Comparison of ENCODE assay signal across 18 cellular contexts in the genomic region with DNA sequence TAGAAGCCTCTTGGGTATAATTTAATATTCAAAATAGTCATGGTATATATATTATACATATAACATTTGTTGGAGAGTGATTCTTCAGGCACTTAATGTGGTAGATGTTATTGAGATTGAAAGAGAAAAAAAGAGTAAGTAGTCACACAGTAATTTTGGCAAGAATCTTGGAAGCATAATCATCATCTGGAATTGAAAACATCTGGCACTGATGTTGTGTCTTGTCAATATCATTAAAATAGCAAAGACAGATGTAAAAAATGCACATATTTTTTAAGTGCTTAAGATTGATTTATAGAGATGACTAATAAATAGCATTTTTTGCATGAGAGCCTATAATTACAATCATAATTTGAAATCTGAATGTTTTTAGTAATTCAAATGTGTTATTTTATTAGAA. TPM values are rescaled to one million over a fixed set of nuclear protein-coding genes. Genes with fewer than 3 reads are reported as not detected.
DNase-seq lines count a peak whose midpoint lies in the region; ATAC-seq, FAIRE-seq and TF ChIP-seq lines count a peak whose summit lies in the region.
"Had no signal": no experiment of that assay in that cellular context is flagged by ENCODE, and none has a peak within 500 bp of the region (broad histone marks: within the 10 kb centered on the region; RNA-seq: fewer than 3 reads in every experiment).

No MANE protein-coding gene starts in this region.

- H3K4me2 ChIP-seq in GM23248 (ENCODE audit: unreplicated experiment), result no peak overlapping the region
- H3K4me2 ChIP-seq in MM.1S (ENCODE audit: low read depth, low read length), result no peak overlapping the region

- TF ChIP-seq CTCF in fibroblast of the aortic adventitia (IDR thresholded peaks at IDR 0.05; ENCODE audit: insufficient read depth, low read length) (no peak), MM.1S (IDR thresholded peaks at IDR 0.05; ENCODE audit: low read length) (no peak)

- H4K20me1 ChIP-seq in GM23248 (ENCODE audit: insufficient read depth), result no peaks in the 10 kb centered on the region
- H4K20me1 ChIP-seq in MM.1S (ENCODE audit: insufficient read depth, low read length), result no peaks in the 10 kb centered on the region

- H3K27me3 ChIP-seq in GM23248 (replicated peaks; ENCODE audit: insufficient read depth) (no peaks in the 10 kb centered on the region), MM.1S (replicated peaks; ENCODE audit: insufficient read depth, low read length) (no peaks in the 10 kb centered on the region)
- H3K27me3 ChIP-seq: BE2C had no signal

- peaks cover 24% of the 10 kb centered on the region for H3F3A ChIP-seq in GM23248 (ENCODE audit: insufficient read depth)
- H3F3A ChIP-seq in MM.1S (ENCODE audit: insufficient read depth, low read length), result no peaks in the 10 kb centered on the region

- H3K36me3 ChIP-seq in GM23248 (ENCODE audit: low read depth) (no peaks in the 10 kb centered on the region), MM.1S (replicated peaks; ENCODE audit: insufficient read depth, low read length) (no peaks in the 10 kb centered on the region)
- H3K36me3 ChIP-seq: BE2C had no signal

- DNase-seq in EH (ENCODE audit: low read depth) (peak; percentile 46), GM23248 (peak; percentile 57), fibroblast of the aortic adventitia (ENCODE audit: low read depth) (peak; percentile 59), MM.1S (no peak)
- DNase-seq: BE2C; C1 segment of cervical spinal cord; CD4-positive, CD25-positive, alpha-beta regulatory T cell; CD8-positive, alpha-beta memory T cell; COR-L47; GDM1; GOT3; H7; KG1 had no signal

- H3K4me3 ChIP-seq in GM23248 (no peak overlapping the region), fibroblast of the aortic adventitia (ENCODE audit: low read depth, low read length) (no peak overlapping the region), MM.1S (ENCODE audit: low read length) (no peak overlapping the region)
- H3K4me3 ChIP-seq: GM12878 had no signal

- H2AFZ ChIP-seq in GM23248 (no peak overlapping the region), MM.1S (ENCODE audit: low read length) (no peak overlapping the region)

- in situ Hi-C loops in GM23248 (cut with MboI), result loop anchor here (25.0 kb wide), 1 partner anchor 1240 kb away; no protein-coding TSS in a partner anchor

- no peak overlapping the region for H3K27ac ChIP-seq in GM23248
- H3K27ac ChIP-seq in MM.1S (ENCODE audit: low read length), result no peak overlapping the region

- ATAC-seq in GM18498 (IDR thresholded peaks at IDR 0.05; ENCODE audit: unreplicated experiment) (no peak), HG02610 (IDR thresholded peaks at IDR 0.05; ENCODE audit: unreplicated experiment) (no peak)
- ATAC-seq: GM12878 had no signal

- H3K79me2 ChIP-seq in GM23248 (ENCODE audit: insufficient read depth) (no peaks in the 10 kb centered on the region), MM.1S (ENCODE audit: low read length) (no peaks in the 10 kb centered on the region)

- no peaks in the 10 kb centered on the region for H3K9me2 ChIP-seq in GM23248 (ENCODE audit: insufficient read depth)
- no peaks in the 10 kb centered on the region for H3K9me2 ChIP-seq in MM.1S (replicated peaks; ENCODE audit: insufficient read depth, low read length)

- H3K4me1 ChIP-seq in GM23248 (ENCODE audit: insufficient read depth) (peaks cover 38% of the 10 kb centered on the region), MM.1S (ENCODE audit: low read length) (no peaks in the 10 kb centered on the region)
- H3K4me1 ChIP-seq: BE2C had no signal

- H3K9ac ChIP-seq in GM23248, result no peak overlapping the region
- no peak overlapping the region for H3K9ac ChIP-seq in MM.1S (ENCODE audit: low read length)

- no peaks in the 10 kb centered on the region for H3K9me3 ChIP-seq in GM23248 (ENCODE audit: low read depth)
- no peaks in the 10 kb centered on the region for H3K9me3 ChIP-seq in MM.1S (replicated peaks; ENCODE audit: insufficient read depth, low read length)
- H3K9me3 ChIP-seq: BE2C had no signal

- peak; percentile 8 for FAIRE-seq in endometrium (lab: Jason Lieb, UNC)
- FAIRE-seq: GM12878 had no signal

RNA-seq across cellular contexts. Expression of a gene that starts 9.5 kb away (rescaled TPM):
- total RNA-seq in GM23248 (2014; rRNA removed; shearing (Covaris generic)), result 6.6 and 10.1 TPM in 2 replicates
- 3.0 and 4.0 TPM in 2 replicates for polyA plus RNA-seq in GM23248 (2016; fragmentation: Nextera tagmentation; extraction: Ambion mirVana)
- total RNA-seq in fibroblast of the aortic adventitia (ENCODE audit: low replicate concordance), result 27.1 and 51.2 TPM in 2 replicates
- total RNA-seq: CD4-positive, CD25-positive, alpha-beta regulatory T cell; CD8-positive, alpha-beta memory T cell; GM12878; HT-29 had no signal
- polyA plus RNA-seq: CD4-positive, CD25-positive, alpha-beta regulatory T cell; CD8-positive, alpha-beta memory T cell had no signal
